1 cellular context compared by ENCODE assay signal in genomic region chr17:48056246-48056745, GRCh38.
TF ChIP-seq lines count a peak whose summit lies in the region.

No MANE protein-coding gene starts in this region.

TF ChIP-seq in K562, 482 proteins besides CTCF, POLR2A, EP300 and RAD21 (continued from another document and continues in another):
- TF ChIP-seq, protein P1, sequence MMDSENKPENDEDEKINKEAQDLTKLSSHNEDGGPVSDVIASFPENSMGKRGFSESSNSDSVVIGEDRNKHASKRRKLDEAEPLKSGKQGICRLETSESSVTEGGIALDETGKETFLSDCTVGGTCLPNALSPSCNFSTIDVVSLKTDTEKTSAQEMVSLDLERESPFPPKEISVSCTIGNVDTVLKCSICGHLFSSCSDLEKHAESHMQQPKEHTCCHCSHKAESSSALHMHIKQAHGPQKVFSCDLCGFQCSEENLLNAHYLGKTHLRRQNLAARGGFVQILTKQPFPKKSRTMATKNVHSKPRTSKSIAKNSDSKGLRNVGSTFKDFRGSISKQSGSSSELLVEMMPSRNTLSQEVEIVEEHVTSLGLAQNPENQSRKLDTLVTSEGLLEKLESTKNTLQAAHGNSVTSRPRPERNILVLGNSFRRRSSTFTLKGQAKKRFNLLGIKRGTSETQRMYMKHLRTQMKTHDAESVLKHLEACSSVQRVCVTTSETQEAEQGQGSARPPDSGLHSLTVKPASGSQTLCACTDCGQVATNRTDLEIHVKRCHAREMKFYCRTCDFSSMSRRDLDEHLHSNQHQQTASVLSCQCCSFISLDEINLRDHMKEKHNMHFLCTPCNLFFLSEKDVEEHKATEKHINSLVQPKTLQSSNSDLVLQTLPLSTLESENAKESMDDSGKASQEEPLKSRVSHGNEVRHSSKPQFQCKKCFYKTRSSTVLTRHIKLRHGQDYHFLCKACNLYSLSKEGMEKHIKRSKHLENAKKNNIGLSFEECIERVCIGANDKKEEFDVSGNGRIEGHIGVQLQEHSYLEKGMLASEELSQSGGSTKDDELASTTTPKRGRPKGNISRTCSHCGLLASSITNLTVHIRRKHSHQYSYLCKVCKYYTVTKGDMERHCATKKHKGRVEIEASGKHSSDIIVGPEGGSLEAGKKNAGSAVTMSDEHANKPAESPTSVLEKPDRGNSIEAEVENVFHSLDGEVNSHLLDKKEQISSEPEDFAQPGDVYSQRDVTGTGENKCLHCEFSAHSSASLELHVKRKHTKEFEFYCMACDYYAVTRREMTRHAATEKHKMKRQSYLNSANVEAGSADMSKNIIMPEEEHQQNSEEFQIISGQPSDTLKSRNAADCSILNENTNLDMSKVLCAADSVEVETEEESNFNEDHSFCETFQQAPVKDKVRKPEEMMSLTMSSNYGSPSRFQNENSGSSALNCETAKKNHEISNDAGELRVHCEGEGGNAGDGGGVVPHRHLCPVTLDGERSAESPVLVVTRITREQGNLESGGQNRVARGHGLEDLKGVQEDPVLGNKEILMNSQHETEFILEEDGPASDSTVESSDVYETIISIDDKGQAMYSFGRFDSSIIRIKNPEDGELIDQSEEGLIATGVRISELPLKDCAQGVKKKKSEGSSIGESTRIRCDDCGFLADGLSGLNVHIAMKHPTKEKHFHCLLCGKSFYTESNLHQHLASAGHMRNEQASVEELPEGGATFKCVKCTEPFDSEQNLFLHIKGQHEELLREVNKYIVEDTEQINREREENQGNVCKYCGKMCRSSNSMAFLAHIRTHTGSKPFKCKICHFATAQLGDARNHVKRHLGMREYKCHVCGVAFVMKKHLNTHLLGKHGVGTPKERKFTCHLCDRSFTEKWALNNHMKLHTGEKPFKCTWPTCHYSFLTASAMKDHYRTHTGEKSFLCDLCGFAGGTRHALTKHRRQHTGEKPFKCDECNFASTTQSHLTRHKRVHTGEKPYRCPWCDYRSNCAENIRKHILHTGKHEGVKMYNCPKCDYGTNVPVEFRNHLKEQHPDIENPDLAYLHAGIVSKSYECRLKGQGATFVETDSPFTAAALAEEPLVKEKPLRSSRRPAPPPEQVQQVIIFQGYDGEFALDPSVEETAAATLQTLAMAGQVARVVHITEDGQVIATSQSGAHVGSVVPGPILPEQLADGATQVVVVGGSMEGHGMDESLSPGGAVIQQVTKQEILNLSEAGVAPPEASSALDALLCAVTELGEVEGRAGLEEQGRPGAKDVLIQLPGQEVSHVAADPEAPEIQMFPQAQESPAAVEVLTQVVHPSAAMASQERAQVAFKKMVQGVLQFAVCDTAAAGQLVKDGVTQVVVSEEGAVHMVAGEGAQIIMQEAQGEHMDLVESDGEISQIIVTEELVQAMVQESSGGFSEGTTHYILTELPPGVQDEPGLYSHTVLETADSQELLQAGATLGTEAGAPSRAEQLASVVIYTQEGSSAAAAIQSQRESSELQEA (IDR thresholded peaks at IDR 0.05; ENCODE audit: low read depth) = no peak
- TF ChIP-seq TBP (optimal IDR thresholded peaks at IDR 0.05; ENCODE audit: low read depth, low read length) (no peak), ZFPM2 (CRISPR knock-in tag; IDR thresholded peaks at IDR 0.05) (0 out of 2 replicates have a peak, but pooled peaks have one; percentile 44), TAF7 (tag; IDR thresholded peaks at IDR 0.05) (no peak), ZBTB34 (CRISPR knock-in tag; IDR thresholded peaks at IDR 0.05) (no peak), POLR3A (IDR thresholded peaks at IDR 0.05; ENCODE audit: borderline replicate concordance, extremely low read depth, insufficient read depth, insufficient read length) (no peak), RAD51 (IDR thresholded peaks at IDR 0.05; ENCODE audit: borderline replicate concordance, low read depth) (peak; percentile 28; the same call in 1 of the 2 replicates), CTBP1 (IDR thresholded peaks at IDR 0.05; ENCODE audit: borderline replicate concordance) (no peak), ZNF184 (CRISPR knock-in tag; IDR thresholded peaks at IDR 0.05) (no peak), CREB3 (tag; conservative IDR thresholded peaks at IDR 0.05; ENCODE audit: low read depth) (no peak), CREBBP (IDR thresholded peaks at IDR 0.05; ENCODE audit: low read depth, low read length) (no peak), KLF10 (CRISPR knock-in tag; IDR thresholded peaks at IDR 0.05) (no peak), SIX5 (IDR thresholded peaks at IDR 0.05; ENCODE audit: borderline replicate concordance in 1 of 2, insufficient read depth in 1 of 2, low read depth in 1 of 2, low read length in 2 of 2) (no peak), SMAD3 (CRISPR knock-in tag; conservative IDR thresholded peaks at IDR 0.05) (no peak), TEAD4 (IDR thresholded peaks at IDR 0.05; ENCODE audit: low read length) (no peak), TEAD4 (CRISPR knock-in tag; IDR thresholded peaks at IDR 0.05; ENCODE audit: borderline replicate concordance) (no peak), ZNF79 (CRISPR knock-in tag; IDR thresholded peaks at IDR 0.05; ENCODE audit: low read depth) (no peak), PTBP1 (IDR thresholded peaks at IDR 0.05; ENCODE audit: low read depth, low read length) (no peak), HOMEZ (CRISPR knock-in tag; IDR thresholded peaks at IDR 0.05) (no peak), MITF (IDR thresholded peaks at IDR 0.05) (no peak), U2AF2 (optimal IDR thresholded peaks at IDR 0.05; ENCODE audit: low read depth, low read length) (no peak), MAFG (tag; conservative IDR thresholded peaks at IDR 0.05) (no peak)
- TF ChIP-seq, protein P2, sequence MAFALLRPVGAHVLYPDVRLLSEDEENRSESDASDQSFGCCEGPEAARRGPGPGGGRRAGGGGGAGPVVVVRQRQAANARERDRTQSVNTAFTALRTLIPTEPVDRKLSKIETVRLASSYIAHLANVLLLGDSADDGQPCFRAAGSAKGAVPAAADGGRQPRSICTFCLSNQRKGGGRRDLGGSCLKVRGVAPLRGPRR (CRISPR knock-in tag; IDR thresholded peaks at IDR 0.05) = 0 out of 2 replicates have a peak, but pooled peaks have one; percentile 41
- TF ChIP-seq, protein P3, sequence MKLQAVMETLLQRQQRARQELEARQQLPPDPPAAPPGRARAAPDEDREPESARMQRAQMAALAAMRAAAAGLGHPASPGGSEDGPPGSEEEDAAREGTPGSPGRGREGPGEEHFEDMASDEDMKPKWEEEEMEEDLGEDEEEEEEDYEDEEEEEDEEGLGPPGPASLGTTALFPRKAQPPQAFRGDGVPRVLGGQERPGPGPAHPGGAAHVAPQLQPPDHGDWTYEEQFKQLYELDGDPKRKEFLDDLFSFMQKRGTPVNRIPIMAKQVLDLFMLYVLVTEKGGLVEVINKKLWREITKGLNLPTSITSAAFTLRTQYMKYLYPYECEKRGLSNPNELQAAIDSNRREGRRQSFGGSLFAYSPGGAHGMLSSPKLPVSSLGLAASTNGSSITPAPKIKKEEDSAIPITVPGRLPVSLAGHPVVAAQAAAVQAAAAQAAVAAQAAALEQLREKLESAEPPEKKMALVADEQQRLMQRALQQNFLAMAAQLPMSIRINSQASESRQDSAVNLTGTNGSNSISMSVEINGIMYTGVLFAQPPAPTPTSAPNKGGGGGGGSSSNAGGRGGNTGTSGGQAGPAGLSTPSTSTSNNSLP (IDR thresholded peaks at IDR 0.05; ENCODE audit: borderline replicate concordance, low read depth, low read length) = no peak
- TF ChIP-seq, protein P4, sequence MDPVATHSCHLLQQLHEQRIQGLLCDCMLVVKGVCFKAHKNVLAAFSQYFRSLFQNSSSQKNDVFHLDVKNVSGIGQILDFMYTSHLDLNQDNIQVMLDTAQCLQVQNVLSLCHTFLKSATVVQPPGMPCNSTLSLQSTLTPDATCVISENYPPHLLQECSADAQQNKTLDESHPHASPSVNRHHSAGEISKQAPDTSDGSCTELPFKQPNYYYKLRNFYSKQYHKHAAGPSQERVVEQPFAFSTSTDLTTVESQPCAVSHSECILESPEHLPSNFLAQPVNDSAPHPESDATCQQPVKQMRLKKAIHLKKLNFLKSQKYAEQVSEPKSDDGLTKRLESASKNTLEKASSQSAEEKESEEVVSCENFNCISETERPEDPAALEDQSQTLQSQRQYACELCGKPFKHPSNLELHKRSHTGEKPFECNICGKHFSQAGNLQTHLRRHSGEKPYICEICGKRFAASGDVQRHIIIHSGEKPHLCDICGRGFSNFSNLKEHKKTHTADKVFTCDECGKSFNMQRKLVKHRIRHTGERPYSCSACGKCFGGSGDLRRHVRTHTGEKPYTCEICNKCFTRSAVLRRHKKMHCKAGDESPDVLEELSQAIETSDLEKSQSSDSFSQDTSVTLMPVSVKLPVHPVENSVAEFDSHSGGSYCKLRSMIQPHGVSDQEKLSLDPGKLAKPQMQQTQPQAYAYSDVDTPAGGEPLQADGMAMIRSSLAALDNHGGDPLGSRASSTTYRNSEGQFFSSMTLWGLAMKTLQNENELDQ (CRISPR knock-in tag; IDR thresholded peaks at IDR 0.05; ENCODE audit: borderline replicate concordance) = no peak
- TF ChIP-seq, protein P5, sequence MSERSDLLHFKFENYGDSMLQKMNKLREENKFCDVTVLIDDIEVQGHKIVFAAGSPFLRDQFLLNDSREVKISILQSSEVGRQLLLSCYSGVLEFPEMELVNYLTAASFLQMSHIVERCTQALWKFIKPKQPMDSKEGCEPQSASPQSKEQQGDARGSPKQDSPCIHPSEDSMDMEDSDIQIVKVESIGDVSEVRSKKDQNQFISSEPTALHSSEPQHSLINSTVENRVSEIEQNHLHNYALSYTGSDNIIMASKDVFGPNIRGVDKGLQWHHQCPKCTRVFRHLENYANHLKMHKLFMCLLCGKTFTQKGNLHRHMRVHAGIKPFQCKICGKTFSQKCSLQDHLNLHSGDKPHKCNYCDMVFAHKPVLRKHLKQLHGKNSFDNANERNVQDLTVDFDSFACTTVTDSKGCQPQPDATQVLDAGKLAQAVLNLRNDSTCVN (CRISPR knock-in tag; IDR thresholded peaks at IDR 0.05) = no peak
- TF ChIP-seq, protein P6, sequence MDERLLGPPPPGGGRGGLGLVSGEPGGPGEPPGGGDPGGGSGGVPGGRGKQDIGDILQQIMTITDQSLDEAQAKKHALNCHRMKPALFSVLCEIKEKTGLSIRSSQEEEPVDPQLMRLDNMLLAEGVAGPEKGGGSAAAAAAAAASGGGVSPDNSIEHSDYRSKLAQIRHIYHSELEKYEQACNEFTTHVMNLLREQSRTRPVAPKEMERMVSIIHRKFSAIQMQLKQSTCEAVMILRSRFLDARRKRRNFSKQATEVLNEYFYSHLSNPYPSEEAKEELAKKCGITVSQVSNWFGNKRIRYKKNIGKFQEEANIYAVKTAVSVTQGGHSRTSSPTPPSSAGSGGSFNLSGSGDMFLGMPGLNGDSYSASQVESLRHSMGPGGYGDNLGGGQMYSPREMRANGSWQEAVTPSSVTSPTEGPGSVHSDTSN (CRISPR knock-in tag; IDR thresholded peaks at IDR 0.05; ENCODE audit: low read depth) = no peak
- TF ChIP-seq, protein P6 (tag; conservative IDR thresholded peaks at IDR 0.05; ENCODE audit: low read depth) = no peak
